In the genomic region with DNA sequence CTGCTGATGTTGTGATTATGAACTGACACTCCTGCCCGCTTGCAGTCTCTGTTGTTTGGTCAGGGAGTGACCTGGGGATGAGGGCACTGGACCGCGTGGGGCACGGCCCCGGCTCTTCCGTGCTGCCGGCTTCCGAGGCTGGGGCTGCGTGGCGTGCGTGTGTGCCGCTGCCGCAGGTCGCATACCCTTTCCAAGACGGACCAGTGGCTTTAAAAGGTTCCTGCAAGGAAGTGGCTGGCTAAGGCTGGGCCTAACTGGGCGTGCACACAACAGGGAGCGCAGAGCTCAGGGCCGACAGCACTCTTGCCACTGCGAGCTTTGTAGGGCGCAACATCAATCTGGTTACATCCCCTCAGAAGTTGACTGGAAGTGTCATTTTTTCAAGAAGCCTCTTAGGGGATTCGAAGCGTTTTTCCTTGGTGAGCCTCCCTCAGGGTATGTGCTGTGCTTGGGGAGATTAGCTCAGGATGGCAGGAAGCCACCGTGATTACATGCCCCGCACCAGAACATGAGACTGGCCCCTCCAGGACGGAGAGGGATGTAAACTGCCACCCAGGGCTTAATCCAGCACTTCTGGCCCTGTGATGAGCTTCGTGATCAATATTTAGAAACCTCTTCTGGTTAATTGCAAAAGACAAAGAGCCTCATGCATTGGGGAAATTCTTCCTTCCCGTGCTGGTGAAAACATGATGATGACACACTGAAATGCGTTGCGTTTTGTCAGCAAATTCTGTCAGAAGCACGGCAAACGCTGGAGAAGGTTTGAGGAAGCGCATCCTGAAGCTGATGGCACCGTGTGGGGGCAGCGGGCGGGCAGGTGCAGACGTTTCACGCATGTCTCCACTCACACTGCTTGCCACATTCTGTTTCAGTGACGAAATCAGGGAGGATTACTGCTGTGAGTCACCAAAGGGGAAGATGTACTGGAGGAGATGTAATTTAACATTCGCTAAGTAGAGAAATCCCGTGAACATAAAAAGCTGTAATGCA, we compare ENCODE assay signal across 9 cellular contexts.
DNase-seq lines count a peak whose midpoint lies in the region; ATAC-seq lines count a peak whose summit lies in the region.
"Had no signal": no experiment of that assay in that cellular context is flagged by ENCODE, and none has a peak within 500 bp of the region (broad histone marks: within the 10 kb centered on the region; RNA-seq: fewer than 3 reads in every experiment).

No MANE protein-coding gene starts in this region.

- H3K4me1 ChIP-seq in adipocyte (ENCODE audit: control insufficient read depth, insufficient read depth, low read length) = peaks cover 14% of the 10 kb centered on the region

- no peak overlapping the region for H3K4me3 ChIP-seq in adipocyte (ENCODE audit: low read length)

- H3K27me3 Mint-ChIP-seq in T-helper 2 cell treated with Interferon-gamma antibody and Interleukin-4, amounts not matched to agents 5 μg/mL and 100 μg/mL, for 36 hours (ENCODE audit: low read depth) = no peaks in the 10 kb centered on the region
- H3K27me3 Mint-ChIP-seq in stimulated activated naive CD8-positive, alpha-beta T cell treated with anti-CD3 and anti-CD28 coated beads, Interleukin-15, Interleukin-2, amounts not matched to agents 100 ng/mL and 50 ng/mL, for 24 hours = no peaks in the 10 kb centered on the region
- H3K27me3 Mint-ChIP-seq: activated naive CD8-positive, alpha-beta T cell treated with anti-CD3 and anti-CD28 coated beads, Interleukin-2, amount 10 ng/mL, durations not matched to agents 7 days and 5 days had no signal

- H3K9me3 Mint-ChIP-seq in T-helper 2 cell treated with Interferon-gamma antibody and Interleukin-4, amounts not matched to agents 5 μg/mL and 100 μg/mL, for 36 hours = no peaks in the 10 kb centered on the region
- H3K9me3 Mint-ChIP-seq in stimulated activated naive CD8-positive, alpha-beta T cell treated with anti-CD3 and anti-CD28 coated beads, Interleukin-15, Interleukin-2, amounts not matched to agents 100 ng/mL and 50 ng/mL, for 24 hours = no peaks in the 10 kb centered on the region
- H3K9me3 Mint-ChIP-seq: activated naive CD8-positive, alpha-beta T cell treated with anti-CD3 and anti-CD28 coated beads, Interleukin-2, amount 10 ng/mL, durations not matched to agents 7 days and 5 days had no signal

- ATAC-seq in GM19395 (IDR thresholded peaks at IDR 0.05; ENCODE audit: unreplicated experiment) = no peak

- no peak overlapping the region for H3K4me3 Mint-ChIP-seq in T-helper 2 cell treated with Interferon-gamma antibody and Interleukin-4, amounts not matched to agents 5 μg/mL and 100 μg/mL, for 36 hours
- H3K4me3 Mint-ChIP-seq in stimulated activated naive CD8-positive, alpha-beta T cell treated with anti-CD3 and anti-CD28 coated beads, Interleukin-15, Interleukin-2, amounts not matched to agents 100 ng/mL and 50 ng/mL, for 24 hours = no peak overlapping the region
- H3K4me3 Mint-ChIP-seq: activated naive CD8-positive, alpha-beta T cell treated with anti-CD3 and anti-CD28 coated beads, Interleukin-2, amount 10 ng/mL, durations not matched to agents 7 days and 5 days had no signal

- H3K27ac Mint-ChIP-seq in T-helper 2 cell treated with Interferon-gamma antibody and Interleukin-4, amounts not matched to agents 5 μg/mL and 100 μg/mL, for 36 hours = peak overlapping the region; percentile 34
- H3K27ac Mint-ChIP-seq in stimulated activated naive CD8-positive, alpha-beta T cell treated with anti-CD3 and anti-CD28 coated beads, Interleukin-15, Interleukin-2, amounts not matched to agents 100 ng/mL and 50 ng/mL, for 24 hours = peak overlapping the region; percentile 72
- H3K27ac Mint-ChIP-seq: activated naive CD8-positive, alpha-beta T cell treated with anti-CD3 and anti-CD28 coated beads, Interleukin-2, amount 10 ng/mL, durations not matched to agents 7 days and 5 days had no signal

- peaks cover 16% of the 10 kb centered on the region for H3K4me1 Mint-ChIP-seq in T-helper 2 cell treated with Interferon-gamma antibody and Interleukin-4, amounts not matched to agents 5 μg/mL and 100 μg/mL, for 36 hours (ENCODE audit: low read depth)
- peaks cover 51% of the 10 kb centered on the region for H3K4me1 Mint-ChIP-seq in stimulated activated naive CD8-positive, alpha-beta T cell treated with anti-CD3 and anti-CD28 coated beads, Interleukin-15, Interleukin-2, amounts not matched to agents 100 ng/mL and 50 ng/mL, for 24 hours (ENCODE audit: low read depth)

- DNase-seq in T-helper 2 cell treated with Interferon-gamma antibody and Interleukin-4, amounts not matched to agents 5 μg/mL and 100 μg/mL, for 36 hours (ENCODE audit: low spot score) = no peak
- DNase-seq in T-helper 2 cell (no peak), adipocyte (ENCODE audit: low read depth) (peak; percentile 39), hippocampal formation (lab: John Stamatoyannopoulos, UW) (peak; percentile 15 to 34), OCI-M2 (lab: John Stamatoyannopoulos, UW; ENCODE audit: unreplicated experiment) (no peak), midbrain (lab: John Stamatoyannopoulos, UW) (no peak)
- DNase-seq: activated naive CD8-positive, alpha-beta T cell treated with anti-CD3 and anti-CD28 coated beads, Interleukin-2, amount 10 ng/mL, durations not matched to agents 7 days and 5 days had no signal

- no peaks in the 10 kb centered on the region for H3K9me3 ChIP-seq in adipocyte (ENCODE audit: control insufficient read depth, low read length)

- H3K36me3 Mint-ChIP-seq in T-helper 2 cell treated with Interferon-gamma antibody and Interleukin-4, amounts not matched to agents 5 μg/mL and 100 μg/mL, for 36 hours (ENCODE audit: low read depth) = peaks cover 36% of the 10 kb centered on the region
- peaks cover 52% of the 10 kb centered on the region for H3K36me3 Mint-ChIP-seq in stimulated activated naive CD8-positive, alpha-beta T cell treated with anti-CD3 and anti-CD28 coated beads, Interleukin-15, Interleukin-2, amounts not matched to agents 100 ng/mL and 50 ng/mL, for 24 hours (ENCODE audit: low read depth)

- H3K9ac ChIP-seq in adipocyte (ENCODE audit: low read length) = no peak overlapping the region

- H3K27me3 ChIP-seq in adipocyte (replicated peaks; ENCODE audit: control insufficient read depth, insufficient read depth, low read length) = no peaks in the 10 kb centered on the region

- peaks cover 43% of the 10 kb centered on the region for H3K36me3 ChIP-seq in adipocyte (ENCODE audit: control insufficient read depth, insufficient read depth, low read length, severe bottlenecking)

Comparison
In these comparisons a context has a peak if more than half of its experiments do, and no peak if none do; other contexts are left out.
1. DNase-seq: peak in adipocyte (single experiment) and hippocampal formation (2 of 2); none in T-helper 2 cell treated with Interferon-gamma antibody and Interleukin-4, amounts not matched to agents 5 μg/mL and 100 μg/mL, for 36 hours (single experiment), T-helper 2 cell (0 of 5), OCI-M2 (single experiment) and midbrain (single experiment).